16 cellular contexts compared by ENCODE assay signal in the genomic region with DNA sequence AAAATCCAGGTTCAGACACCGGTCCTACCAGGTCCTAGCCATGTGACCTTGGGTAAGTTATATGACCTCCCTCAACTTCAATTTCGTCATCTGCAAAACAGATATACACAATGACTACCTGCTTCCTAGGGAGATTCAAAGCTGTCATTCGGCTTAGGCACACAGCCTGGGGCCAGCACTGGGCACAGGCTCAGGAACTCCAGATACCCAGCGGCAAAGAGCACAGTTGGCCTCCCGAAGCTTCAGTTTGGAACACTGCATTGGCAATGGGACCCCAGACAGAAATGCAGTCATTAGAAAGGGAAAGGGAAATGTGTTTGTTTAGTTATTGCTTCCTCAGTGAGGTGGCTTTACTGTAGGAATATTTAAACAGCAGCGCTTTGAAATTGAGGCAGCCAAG. TPM values are rescaled to one million over a fixed set of nuclear protein-coding genes. Genes with fewer than 3 reads are reported as not detected.
DNase-seq lines count a peak whose midpoint lies in the region; ATAC-seq, FAIRE-seq and TF ChIP-seq lines count a peak whose summit lies in the region.
"Had no signal": no experiment of that assay in that cellular context is flagged by ENCODE, and none has a peak within 500 bp of the region (broad histone marks: within the 10 kb centered on the region; RNA-seq: fewer than 3 reads in every experiment).

No MANE protein-coding gene starts in this region.

- no peak for DNase-seq in left ventricle myocardium inferior
- DNase-seq in left cardiac atrium = no peak
- no peak for DNase-seq in H1 (ENCODE audit: low read depth in 1 of 2, low spot score in 2 of 2)
- DNase-seq in mesendoderm = no peak
- DNase-seq in uterus = no peak
- no peak for DNase-seq in mucosa of gallbladder (ENCODE audit: low spot score)
- DNase-seq in activated CD8-positive, alpha-beta memory T cell treated with anti-CD3 and anti-CD28 coated beads, Interleukin-2, amount 50 U/mL, for 4 hours = no peak
- no peak for DNase-seq in AG20443 (ENCODE audit: low spot score)
- DNase-seq: activated T-cell treated with anti-CD3 and anti-CD28 coated beads, Interleukin-2, amount 50 U/mL, for 1 hour; DND-41; left lung; MG63; NCI-H2171; SW 1271 had no signal

- POLR2A ChIA-PET in H1 (lab: Charles Lee; ENCODE audit: partially characterized antibody) = interaction anchor here (0.8 to 16.0 kb wide), 8 partner anchors 8 to 70 kb away, joined by 3 to 214 read pairs (median 6); partner anchors contain the start of genes SCNN1A and TNFRSF1A

- H3K4me1 ChIP-seq in left ventricle myocardium inferior (peaks cover 53% of the 10 kb centered on the region), H1 (replicated peaks in 1 of 4; ENCODE audit: control insufficient read depth in 3 of 4, insufficient read depth in 4 of 4, low read length in 3 of 4) (peaks cover 13 to 37% (median 32%) of the 10 kb centered on the region in 4 experiments), mesendoderm (ENCODE audit: control insufficient read depth, low read depth, low read length) (peaks cover 36% of the 10 kb centered on the region), uterus (peaks cover 0 to 7% of the 10 kb centered on the region in 2 donors)

- no peak overlapping the region for H2AFZ ChIP-seq in H1 (ENCODE audit: low read length)

- H3K4ac ChIP-seq in H1 (replicated peaks; ENCODE audit: insufficient read length, low read depth, low read length) (no peak overlapping the region), mesendoderm (ENCODE audit: low read depth, low read length) (peak overlapping the region; percentile 90)

- H3K4me3 ChIP-seq in left ventricle myocardium inferior (no peak overlapping the region), H1 (ENCODE audit: extremely low read depth in 1 of 4, insufficient read depth in 2 of 4, low read depth in 3 of 4, low read length in 4 of 4) (no peak overlapping the region), mesendoderm (ENCODE audit: low read length) (no peak overlapping the region), uterus (no peak overlapping the region)
- H3K4me3 ChIP-seq: left lung, MG63, vagina had no signal

- 84% methylated on average over 6 of the region's 6 CpGs; no CpG with 5 or more reads in 1 of the 2 experiments for WGBS in H1 (ENCODE audit: extremely low coverage in 1 of 2, insufficient coverage in 1 of 2, insufficient read length in 1 of 2, insufficient replicate concordance in 2 of 2, low coverage in 1 of 2, low lambda C conversion rate in 2 of 2, missing lambda C conversion rate in 1 of 2), 2 experiments
- WGBS in mesendoderm (ENCODE audit: extremely low coverage, insufficient coverage, low lambda C conversion rate) = no CpG with 5 or more reads among the region's 6 CpGs

- H4K5ac ChIP-seq in H1 (ENCODE audit: insufficient read length, low read depth, low read length) (peak overlapping the region; percentile 80), mesendoderm (ENCODE audit: low read length) (no peak overlapping the region)

- peak overlapping the region; percentile 91; the same call in 1 of the 2 replicates for H2BK5ac ChIP-seq in H1 (ENCODE audit: low read depth, low read length)
- peak overlapping the region; percentile 95 for H2BK5ac ChIP-seq in mesendoderm (ENCODE audit: low read length)

- H2BK120ac ChIP-seq in H1 (replicated peaks; ENCODE audit: low read depth, low read length) = peak overlapping the region; percentile 67
- peak overlapping the region; percentile 12 for H2BK120ac ChIP-seq in mesendoderm (ENCODE audit: low read depth, low read length)

- H3K56ac ChIP-seq in H1 (replicated peaks; ENCODE audit: insufficient read length, low read depth, low read length) (no peak overlapping the region), mesendoderm (ENCODE audit: low read length) (peak overlapping the region; percentile 92)

- no peaks in the 10 kb centered on the region for H4K20me1 ChIP-seq in H1 (replicated peaks in 1 of 2; ENCODE audit: control insufficient read depth in 1 of 2, insufficient read depth in 2 of 2, low read length in 2 of 2)

- peak overlapping the region; percentile 41 to 68; a peak in 3 of 4 replicates for H3K4me2 ChIP-seq in H1 (ENCODE audit: insufficient read depth in 1 of 2, low read depth in 2 of 2, low read length in 2 of 2)
- H3K4me2 ChIP-seq in mesendoderm (ENCODE audit: low read length) = no peak overlapping the region

- no peak for ATAC-seq in left cardiac atrium
- ATAC-seq: left lung had no signal

- H3K23ac ChIP-seq in H1 (ENCODE audit: insufficient read length) = peak overlapping the region; percentile 15
- peak overlapping the region; percentile 20 for H3K23ac ChIP-seq in mesendoderm (ENCODE audit: low read length)

- H3K9me3 ChIP-seq in left ventricle myocardium inferior (replicated peaks) (no peaks in the 10 kb centered on the region), H1 (ENCODE audit: insufficient read depth in 2 of 2, low read depth in 1 of 2, low read length in 1 of 2) (no peaks in the 10 kb centered on the region), uterus (no peaks in the 10 kb centered on the region)
- H3K9me3 ChIP-seq: left lung, MG63, vagina had no signal

- peak overlapping the region; percentile 83 for H3K27ac ChIP-seq in left ventricle myocardium inferior (replicated peaks)
- peak overlapping the region; percentile 48; the same call in 1 of the 2 replicates for H3K27ac ChIP-seq in H1 (ENCODE audit: low read depth, low read length)
- peak overlapping the region; percentile 94 for H3K27ac ChIP-seq in mesendoderm (ENCODE audit: low read depth, low read length)
- H3K27ac ChIP-seq in uterus = peak overlapping the region; percentile 83 to 85

- TF ChIP-seq CTCF in left ventricle myocardium inferior (IDR thresholded peaks at IDR 0.05; ENCODE audit: borderline replicate concordance) = no peak
- TF ChIP-seq CTCF in H1 (IDR thresholded peaks at IDR 0.05; ENCODE audit: control extremely low read depth in 1 of 3, insufficient read depth in 1 of 3, low read depth in 1 of 3, low read length in 3 of 3) = no peak
- no peak for TF ChIP-seq CTCF in uterus (IDR thresholded peaks at IDR 0.05)

- no peaks in the 10 kb centered on the region for H3K36me3 ChIP-seq in left ventricle myocardium inferior
- peaks cover 5 to 32% (median 11%) of the 10 kb centered on the region in 4 experiments; a peak in 7 of 8 replicates for H3K36me3 ChIP-seq in H1 (ENCODE audit: control insufficient read depth in 2 of 4, insufficient read depth in 4 of 4, low read length in 3 of 4)
- no peaks in the 10 kb centered on the region for H3K36me3 ChIP-seq in mesendoderm (ENCODE audit: control insufficient read depth, insufficient read depth, low read length)
- H3K36me3 ChIP-seq in uterus = no peaks in the 10 kb centered on the region
- H3K36me3 ChIP-seq: vagina had no signal

- H3K79me2 ChIP-seq in H1 (ENCODE audit: control insufficient read depth in 1 of 2, insufficient read depth in 2 of 2, low read length in 2 of 2) (no peaks in the 10 kb centered on the region), mesendoderm (ENCODE audit: control insufficient read depth, insufficient read depth, low read length) (no peaks in the 10 kb centered on the region)

- no peak overlapping the region for H3K14ac ChIP-seq in H1 (ENCODE audit: insufficient read length)

- 0 out of 2 replicates have a peak overlapping the region, but pooled peaks have one; percentile 88 for H2BK15ac ChIP-seq in H1 (ENCODE audit: low read length)
- no peak overlapping the region for H2BK15ac ChIP-seq in mesendoderm (replicated peaks; ENCODE audit: low read depth)

- no peak for TF ChIP-seq RAD21 in H1 (IDR thresholded peaks at IDR 0.05 in 1 of 2, conservative IDR thresholded peaks at IDR 0.05 in 1 of 2; ENCODE audit: low read depth in 2 of 2, low read length in 2 of 2)

- H3K9ac ChIP-seq in H1 (replicated peaks in 1 of 4; ENCODE audit: extremely low read depth in 1 of 4, low read depth in 3 of 4, low read length in 3 of 4) (no peak overlapping the region), mesendoderm (ENCODE audit: low read length) (peak overlapping the region; percentile 59)

- H2BK12ac ChIP-seq in H1 (ENCODE audit: low read depth, low read length) = peak overlapping the region; percentile 99

- H3K79me1 ChIP-seq in H1 (ENCODE audit: low read depth, low read length) = peaks cover 3% of the 10 kb centered on the region
- peaks cover 3% of the 10 kb centered on the region for H3K79me1 ChIP-seq in mesendoderm (ENCODE audit: low read length)

- H3K18ac ChIP-seq in H1 (ENCODE audit: extremely low read depth, low read length) (peak overlapping the region; percentile 64), mesendoderm (ENCODE audit: low read length) (peak overlapping the region; percentile 51)

- H3K23me2 ChIP-seq in H1 (ENCODE audit: low read depth, low read length) = peaks cover 4% of the 10 kb centered on the region; the same call in 1 of the 2 replicates

- H4K91ac ChIP-seq in H1 (replicated peaks; ENCODE audit: insufficient read length, low read length) = peak overlapping the region; percentile 7

- intact Hi-C loops in left ventricle myocardium inferior (cut with micrococcal nuclease) (no loop called here), left cardiac atrium (cut with DNase I) (no loop called here), uterus (cut with DNase I; ENCODE audit: low total_unique reads) (no loop called here)

- CTCF ChIA-PET in H1 (lab: Charles Lee; ENCODE audit: partially characterized antibody) = interaction anchor here (1.3 to 2.6 kb wide), 6 partner anchors 16 to 257 kb away, joined by 3 to 14 read pairs (median 5); partner anchors contain the start of gene TAPBPL

- H4K8ac ChIP-seq in H1 (ENCODE audit: extremely low read depth, insufficient read depth, low read length) = no peak overlapping the region
- no peak overlapping the region for H4K8ac ChIP-seq in mesendoderm (ENCODE audit: low read depth, low read length)

- no peak for TF ChIP-seq POLR2A in H1 (IDR thresholded peaks at IDR 0.05; ENCODE audit: control extremely low read depth in 1 of 2, low read depth in 2 of 2, low read length in 2 of 2)
- no peak for TF ChIP-seq POLR2A in uterus (IDR thresholded peaks at IDR 0.05)

- TF ChIP-seq EP300 in H1 (IDR thresholded peaks at IDR 0.05; ENCODE audit: borderline replicate concordance in 1 of 2, low read depth in 2 of 2, low read length in 2 of 2) = no peak

- FAIRE-seq in H1 (lab: Jason Lieb, UNC) = no peak
- FAIRE-seq: astrocyte had no signal

- H2AK5ac ChIP-seq in H1 (ENCODE audit: low read depth, low read length) (peak overlapping the region; percentile 100), mesendoderm (ENCODE audit: low read length) (peak overlapping the region; percentile 92)

- H2BK20ac ChIP-seq in H1 (ENCODE audit: low read length) = peak overlapping the region; percentile 99

- H3K27me3 ChIP-seq in left ventricle myocardium inferior (ENCODE audit: low read depth) (no peaks in the 10 kb centered on the region), H1 (replicated peaks in 1 of 4; ENCODE audit: control insufficient read depth in 3 of 4, extremely low read depth in 1 of 4, insufficient read depth in 3 of 4, low read length in 3 of 4) (no peaks in the 10 kb centered on the region), mesendoderm (ENCODE audit: insufficient read depth, low read length, poor library complexity) (no peaks in the 10 kb centered on the region), uterus (no peaks in the 10 kb centered on the region)
- H3K27me3 ChIP-seq: left lung, MG63, vagina had no signal

RNA-seq across cellular contexts. Expression of gene PLEKHG6, which starts 11.4 kb away (rescaled TPM):
- 0.08 TPM for total RNA-seq in left ventricle myocardium inferior
- 1 to 10 TPM; 5.0 to 6.8 TPM for total RNA-seq in left cardiac atrium
- 25.5 and 32.5 TPM in 2 replicates for total RNA-seq in H1 (2021; fragmentation: NEBNext Ultra II Directional; extraction: Animal tissue kit (Norgen Biotek cat#: 25700))
- polyA plus RNA-seq in H1 (2011; rRNA removed) = 23.1 and 38.1 TPM in 2 replicates
- 30.4 TPM for polyA plus RNA-seq in H1 (2011; cell fraction: cytosol; rRNA removed)
- polyA plus RNA-seq in H1 (2011; cell fraction: nucleus; rRNA removed) = 49.3 TPM
- polyA plus RNA-seq in H1 (2012, experiment 1 of 2) = 22.6 to 29.6 TPM (median 26.3 TPM) in 4 replicates
- 28.8 TPM for polyA plus RNA-seq in H1 (2012, experiment 2 of 2)
- 18.8 TPM for polyA plus RNA-seq in H1 (2013, experiment 1 of 2)
- 18.5 TPM for polyA plus RNA-seq in H1 (2013, experiment 2 of 2)
- 22.1 and 28.7 TPM in 2 replicates for polyA minus RNA-seq in H1 (2011; rRNA and poly(A)+ RNA removed)
- 17.8 TPM for polyA minus RNA-seq in H1 (2011; cell fraction: cytosol; rRNA and poly(A)+ RNA removed)
- polyA minus RNA-seq in H1 (2011; cell fraction: nucleus; rRNA and poly(A)+ RNA removed) = 17.7 TPM
- 23.2 TPM for polyA plus RNA-seq in mesendoderm (2013, experiment 1 of 2)
- polyA plus RNA-seq in mesendoderm (2013, experiment 2 of 2) = 22.0 TPM
- total RNA-seq in uterus = 1 to 10 TPM in 2 of 4 donors, under 1 TPM in 1, not detected in 1; 0.29 to 1.9 (median 1.7) TPM
- total RNA-seq in mucosa of gallbladder = 64.9 TPM

RNA-seq across cellular contexts. Expression of gene TNFRSF1A, which starts 20.0 kb away (rescaled TPM):
- 45.6 TPM for total RNA-seq in left ventricle myocardium inferior
- total RNA-seq in left cardiac atrium = 100 to 1,000 TPM in 1 of 2 donors, 10 to 100 TPM in 1; 89.6 to 117 TPM
- total RNA-seq in H1 (2021; fragmentation: NEBNext Ultra II Directional; extraction: Animal tissue kit (Norgen Biotek cat#: 25700)) = 42.1 and 45.8 TPM in 2 replicates
- 28.7 and 48.7 TPM in 2 replicates for polyA plus RNA-seq in H1 (2011; rRNA removed)
- polyA plus RNA-seq in H1 (2011; cell fraction: cytosol; rRNA removed) = 29.1 TPM
- polyA plus RNA-seq in H1 (2011; cell fraction: nucleus; rRNA removed) = 46.5 TPM
- 40.7 to 46.5 TPM (median 44.7 TPM) in 4 replicates for polyA plus RNA-seq in H1 (2012, experiment 1 of 2)
- polyA plus RNA-seq in H1 (2012, experiment 2 of 2) = 56.1 TPM
- 75.2 TPM for polyA plus RNA-seq in H1 (2013, experiment 1 of 2)
- 89.3 TPM for polyA plus RNA-seq in H1 (2013, experiment 2 of 2)
- polyA minus RNA-seq in H1 (2011; rRNA and poly(A)+ RNA removed) = 33.4 and 50.9 TPM in 2 replicates
- 28.5 TPM for polyA minus RNA-seq in H1 (2011; cell fraction: cytosol; rRNA and poly(A)+ RNA removed)
- polyA minus RNA-seq in H1 (2011; cell fraction: nucleus; rRNA and poly(A)+ RNA removed) = 29.2 TPM
- polyA plus RNA-seq in mesendoderm (2013, experiment 1 of 2) = 87.0 TPM
- polyA plus RNA-seq in mesendoderm (2013, experiment 2 of 2) = 84.9 TPM
- 100 to 1,000 TPM in 3 of 4 donors, 10 to 100 TPM in 1; 71.8 to 297 (median 174) TPM for total RNA-seq in uterus
- total RNA-seq in mucosa of gallbladder = 155 TPM

RNA-seq across cellular contexts. Expression of gene SCNN1A, which starts 53.5 kb away (rescaled TPM):
- total RNA-seq in left ventricle myocardium inferior = 0.22 TPM
- 1 to 10 TPM in 1 of 2 donors, under 1 TPM in 1; 0.85 to 3.5 TPM for total RNA-seq in left cardiac atrium
- 85.5 and 89.0 TPM in 2 replicates for total RNA-seq in H1 (2021; fragmentation: NEBNext Ultra II Directional; extraction: Animal tissue kit (Norgen Biotek cat#: 25700))
- 156 and 192 TPM in 2 replicates for polyA plus RNA-seq in H1 (2011; rRNA removed)
- polyA plus RNA-seq in H1 (2011; cell fraction: cytosol; rRNA removed) = 97.5 TPM
- polyA plus RNA-seq in H1 (2011; cell fraction: nucleus; rRNA removed) = 220 TPM
- polyA plus RNA-seq in H1 (2012, experiment 1 of 2) = 83.5 to 112 TPM (median 108 TPM) in 4 replicates
- polyA plus RNA-seq in H1 (2012, experiment 2 of 2) = 95.0 TPM
- polyA plus RNA-seq in H1 (2013, experiment 1 of 2) = 112 TPM
- 115 TPM for polyA plus RNA-seq in H1 (2013, experiment 2 of 2)
- polyA minus RNA-seq in H1 (2011; rRNA and poly(A)+ RNA removed) = 117 and 161 TPM in 2 replicates
- polyA minus RNA-seq in H1 (2011; cell fraction: cytosol; rRNA and poly(A)+ RNA removed) = 49.3 TPM
- polyA minus RNA-seq in H1 (2011; cell fraction: nucleus; rRNA and poly(A)+ RNA removed) = 76.1 TPM
- polyA plus RNA-seq in mesendoderm (2013, experiment 1 of 2) = 71.7 TPM
- 73.4 TPM for polyA plus RNA-seq in mesendoderm (2013, experiment 2 of 2)
- 10 to 100 TPM in 2 of 4 donors, 1 to 10 TPM in 2; 1.3 to 38.3 (median 7.3) TPM for total RNA-seq in uterus
- total RNA-seq in mucosa of gallbladder = 52.7 TPM
